23 cellular contexts compared by ENCODE assay signal in the genomic region with DNA sequence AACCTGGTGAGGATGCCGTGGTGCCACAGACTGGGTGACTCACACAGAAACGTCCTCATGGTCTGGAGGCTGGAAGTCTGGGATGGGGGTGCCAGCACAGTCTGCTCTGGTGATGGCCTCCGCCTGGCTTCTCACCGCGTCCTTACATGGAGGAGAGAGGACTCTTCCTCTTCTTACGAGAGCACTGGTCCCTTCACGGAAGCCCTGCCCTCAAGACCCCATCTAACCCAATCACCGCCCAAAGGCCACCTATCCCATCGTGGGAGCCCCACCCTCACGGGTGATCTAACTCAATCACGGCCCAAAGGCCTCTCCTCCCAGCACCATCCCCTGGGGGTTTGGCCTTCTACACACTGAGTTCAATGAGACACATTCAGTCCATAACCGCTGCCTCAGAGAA.
DNase-seq lines count a peak whose midpoint lies in the region; ATAC-seq and TF ChIP-seq lines count a peak whose summit lies in the region.
"Had no signal": no experiment of that assay in that cellular context is flagged by ENCODE, and none has a peak within 500 bp of the region (broad histone marks: within the 10 kb centered on the region; RNA-seq: fewer than 3 reads in every experiment).

No MANE protein-coding gene starts in this region.

- TF ChIP-seq CTCF in endodermal cell (conservative IDR thresholded peaks at IDR 0.05): no peak

- H3K27me3 Mint-ChIP-seq in endodermal cell (ENCODE audit: insufficient read depth): no peaks in the 10 kb centered on the region
- H3K27me3 Mint-ChIP-seq: CD4-positive, alpha-beta T cell; CD8-positive, alpha-beta memory T cell had no signal

- H3K27ac ChIP-seq in endodermal cell (ENCODE audit: low read depth, low read length): no peak overlapping the region
- H3K27ac ChIP-seq: A549; BLaER1 treated with 17β-estradiol and CSF1 and Interleukin-3, amounts not matched to agents 10 nM and 100 nM had no signal

- H3K4me1 Mint-ChIP-seq in endodermal cell: peaks cover 4% of the 10 kb centered on the region
- H3K4me1 Mint-ChIP-seq: CD14-positive monocyte; CD8-positive, alpha-beta memory T cell had no signal

- DNase-seq in cardiac septum (ENCODE audit: low spot score) (peak; percentile 66), left cardiac atrium (no peak), endodermal cell (peak; percentile 36), mesenteric fat pad (ENCODE audit: low spot score) (peak; percentile 67), NCI-H2227 (lab: John Stamatoyannopoulos, UW; ENCODE audit: unreplicated experiment) (no peak), middle frontal gyrus (ENCODE audit: extremely low spot score, low spot score) (no peak)
- DNase-seq: 8988T; ACHN; AML-193; BE2C; CD4-positive, alpha-beta T cell; CD8-positive, alpha-beta memory T cell; DMS 273 treated with DMSO at 0.1 percent for 48 hours; EL; GDM1; H9 had no signal

- no peak for ATAC-seq in left cardiac atrium
- ATAC-seq in HG02678 (IDR thresholded peaks at IDR 0.05; ENCODE audit: unreplicated experiment): no peak
- ATAC-seq: A549, GM12878, HCT116 had no signal

- WGBS in endodermal cell (ENCODE audit: insufficient coverage in 1 of 2, insufficient read length in 1 of 2), 2 experiments: 72 to 73% methylated on average over 8 to 12 of the region's 12 CpGs

- H3K36me3 Mint-ChIP-seq in endodermal cell (ENCODE audit: low read depth): peaks cover 1% of the 10 kb centered on the region
- H3K36me3 Mint-ChIP-seq: CD14-positive monocyte; CD8-positive, alpha-beta memory T cell had no signal

- peaks cover 6% of the 10 kb centered on the region for H3K9me3 Mint-ChIP-seq in endodermal cell
- H3K9me3 Mint-ChIP-seq: CD4-positive, alpha-beta T cell; CD8-positive, alpha-beta memory T cell had no signal

- H3K27me3 ChIP-seq in endodermal cell (ENCODE audit: control insufficient read depth, insufficient read depth, low read length, poor library complexity, severe bottlenecking): no peaks in the 10 kb centered on the region
- H3K27me3 ChIP-seq: BE2C had no signal

- no peak overlapping the region for H3K27ac Mint-ChIP-seq in endodermal cell
- H3K27ac Mint-ChIP-seq: CD14-positive monocyte; CD4-positive, alpha-beta T cell; CD8-positive, alpha-beta memory T cell; GM23338 had no signal

- H3K4me1 ChIP-seq in endodermal cell (ENCODE audit: control insufficient read depth, insufficient read depth, low read length): no peaks in the 10 kb centered on the region
- H3K4me1 ChIP-seq: A549, BE2C had no signal

- H3K4me3 Mint-ChIP-seq in endodermal cell: no peak overlapping the region
- H3K4me3 Mint-ChIP-seq: CD14-positive monocyte; CD4-positive, alpha-beta T cell; CD8-positive, alpha-beta memory T cell; GM23338; H9 had no signal

- intact Hi-C loops in cardiac septum (cut with DNase I) (no loop called here), left cardiac atrium (cut with DNase I) (no loop called here)

- no peaks in the 10 kb centered on the region for H3K36me3 ChIP-seq in endodermal cell (ENCODE audit: control insufficient read depth, insufficient read depth, low read length)
- H3K36me3 ChIP-seq: BE2C; BLaER1 treated with 17β-estradiol and CSF1 and Interleukin-3, amounts not matched to agents 10 nM and 100 nM had no signal

- no peak overlapping the region for H3K9ac ChIP-seq in endodermal cell (ENCODE audit: extremely low read depth, low read length, poor library complexity, severe bottlenecking)
- H3K9ac ChIP-seq: BLaER1 treated with 17β-estradiol and CSF1 and Interleukin-3, amounts not matched to agents 10 nM and 100 nM had no signal

- H3K9me3 ChIP-seq in endodermal cell (ENCODE audit: control insufficient read depth, low read length): peaks cover 71% of the 10 kb centered on the region
- H3K9me3 ChIP-seq: A549, BE2C had no signal

- H3K4me3 ChIP-seq in endodermal cell (ENCODE audit: low read length): no peak overlapping the region
- H3K4me3 ChIP-seq: A549; BLaER1 treated with 17β-estradiol and CSF1 and Interleukin-3, amounts not matched to agents 10 nM and 100 nM; GM12878; GM23338 had no signal

Comparison
In these comparisons a context has a peak if more than half of its experiments do, and no peak if none do; other contexts are left out.
1. DNase-seq: peak in cardiac septum (single experiment), endodermal cell (single experiment) and mesenteric fat pad (single experiment); none in left cardiac atrium (single experiment), NCI-H2227 (single experiment) and middle frontal gyrus (single experiment).